ENCODE assay signal across 1 cellular context in the genomic region with DNA sequence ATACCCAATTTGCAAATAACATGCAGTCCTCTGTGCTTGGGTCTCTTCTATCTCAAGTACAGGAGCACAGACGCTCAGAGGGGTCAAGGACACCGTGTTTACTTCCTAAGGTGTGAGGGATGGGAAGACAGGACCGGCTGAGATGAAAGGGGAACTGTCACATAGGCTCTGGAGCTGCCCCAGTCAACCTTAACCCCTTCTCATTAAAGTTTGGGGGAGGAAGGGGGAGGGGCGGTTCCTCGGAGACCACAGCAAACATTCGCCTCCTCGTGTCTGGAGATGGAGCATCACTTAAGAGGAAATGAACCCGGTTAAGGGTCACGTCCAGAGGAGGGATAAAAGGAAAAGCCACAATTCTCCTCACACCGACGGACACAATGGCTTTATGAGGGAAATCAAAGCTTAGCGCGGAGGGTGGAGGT.
TF ChIP-seq lines count a peak whose summit lies in the region.

No MANE protein-coding gene starts in this region.

TF ChIP-seq in HepG2, 621 proteins besides CTCF, POLR2A, EP300 and RAD21 (continued from another document and continues in another):
- TF ChIP-seq JUND (CRISPR knock-in tag; IDR thresholded peaks at IDR 0.05) (0 out of 2 replicates have a peak, but pooled peaks have one; percentile 23), KAT2B (IDR thresholded peaks at IDR 0.05; ENCODE audit: borderline replicate concordance, low read depth, low read length) (no peak), ARID2 (CRISPR knock-in tag; IDR thresholded peaks at IDR 0.05; ENCODE audit: borderline replicate concordance) (no peak), ZNF367 (CRISPR knock-in tag; IDR thresholded peaks at IDR 0.05; ENCODE audit: borderline replicate concordance) (no peak), HDAC1 (CRISPR knock-in tag; IDR thresholded peaks at IDR 0.05) (peak; percentile 89), ZNF629 (CRISPR knock-in tag; conservative IDR thresholded peaks at IDR 0.05) (peak; percentile 4; the same call in 1 of the 2 replicates), ZNF501 (CRISPR knock-in tag; IDR thresholded peaks at IDR 0.05) (no peak), ZFP36L1 (CRISPR knock-in tag; IDR thresholded peaks at IDR 0.05) (no peak), ZNF253 (CRISPR knock-in tag; IDR thresholded peaks at IDR 0.05; ENCODE audit: borderline replicate concordance) (no peak), GATAD1 (CRISPR knock-in tag; IDR thresholded peaks at IDR 0.05) (no peak; the same call in none of the 2 replicates), ZNF562 (CRISPR knock-in tag; IDR thresholded peaks at IDR 0.05; ENCODE audit: borderline replicate concordance) (no peak), ZNF432 (CRISPR knock-in tag; IDR thresholded peaks at IDR 0.05; ENCODE audit: borderline replicate concordance) (no peak), SRSF9 (IDR thresholded peaks at IDR 0.05; ENCODE audit: borderline replicate concordance, insufficient read depth, low read depth, low read length, poor library complexity, severe bottlenecking) (no peak), SMC3 (IDR thresholded peaks at IDR 0.05; ENCODE audit: low read length) (no peak), ZNF282 (IDR thresholded peaks at IDR 0.05; ENCODE audit: partially characterized antibody) (no peak), SMARCC2 (IDR thresholded peaks at IDR 0.05) (no peak), SOX6 (IDR thresholded peaks at IDR 0.05) (no peak), SOX6 (CRISPR knock-in tag; IDR thresholded peaks at IDR 0.05) (peak; percentile 86), ZNF737 (CRISPR knock-in tag; IDR thresholded peaks at IDR 0.05; ENCODE audit: borderline replicate concordance) (no peak), POLR2AphosphoS2 (IDR thresholded peaks at IDR 0.05; ENCODE audit: low read depth, low read length) (no peak), MEIS1 (CRISPR knock-in tag; IDR thresholded peaks at IDR 0.05; ENCODE audit: borderline replicate concordance) (no peak; the same call in 1 of the 2 replicates), BHLHE40 (IDR thresholded peaks at IDR 0.05; ENCODE audit: low read length) (no peak), JDP2 (CRISPR knock-in tag; IDR thresholded peaks at IDR 0.05; ENCODE audit: borderline replicate concordance) (no peak), NFYC (CRISPR knock-in tag; IDR thresholded peaks at IDR 0.05) (no peak), ATAD3A (CRISPR knock-in tag; IDR thresholded peaks at IDR 0.05) (no peak), REXO4 (CRISPR knock-in tag; IDR thresholded peaks at IDR 0.05; ENCODE audit: borderline replicate concordance) (no peak), EZH2 (conservative IDR thresholded peaks at IDR 0.05; ENCODE audit: low read depth, low read length) (no peak), CEBPG (CRISPR knock-in tag; IDR thresholded peaks at IDR 0.05) (no peak), ZNF30 (CRISPR knock-in tag; IDR thresholded peaks at IDR 0.05) (no peak), ZNF124 (CRISPR knock-in tag; IDR thresholded peaks at IDR 0.05) (no peak), CEBPB (IDR thresholded peaks at IDR 0.05; ENCODE audit: borderline replicate concordance, low read depth, low read length) (no peak), ZEB1 (IDR thresholded peaks at IDR 0.05; ENCODE audit: insufficient replicate concordance, low read depth) (no peak), PRPF4 (IDR thresholded peaks at IDR 0.05; ENCODE audit: low read depth, low read length, poor library complexity, severe bottlenecking) (no peak), AGO1 (IDR thresholded peaks at IDR 0.05; ENCODE audit: low read depth, low read length, poor library complexity, severe bottlenecking) (no peak), SALL1 (CRISPR knock-in tag; IDR thresholded peaks at IDR 0.05) (peak; percentile 44; the same call in 1 of the 2 replicates), ZFP36L2 (CRISPR knock-in tag; IDR thresholded peaks at IDR 0.05) (no peak), HMGA1 (CRISPR knock-in tag; conservative IDR thresholded peaks at IDR 0.05) (no peak), ATRX (CRISPR knock-in tag; IDR thresholded peaks at IDR 0.05; ENCODE audit: borderline replicate concordance) (no peak), SOX5 (CRISPR knock-in tag; IDR thresholded peaks at IDR 0.05; ENCODE audit: borderline replicate concordance) (peak; percentile 28; the same call in 1 of the 2 replicates), RFX5 (IDR thresholded peaks at IDR 0.05; ENCODE audit: low read depth, low read length) (no peak), ZNF224 (CRISPR knock-in tag; IDR thresholded peaks at IDR 0.05) (no peak), XRCC5 (optimal IDR thresholded peaks at IDR 0.05; ENCODE audit: low read length) (no peak), SMARCE1 (IDR thresholded peaks at IDR 0.05; ENCODE audit: borderline replicate concordance) (no peak), ZFP82 (CRISPR knock-in tag; IDR thresholded peaks at IDR 0.05; ENCODE audit: borderline replicate concordance) (no peak), DNMT1 (CRISPR knock-in tag; IDR thresholded peaks at IDR 0.05) (no peak)
- TF ChIP-seq, protein P1, sequence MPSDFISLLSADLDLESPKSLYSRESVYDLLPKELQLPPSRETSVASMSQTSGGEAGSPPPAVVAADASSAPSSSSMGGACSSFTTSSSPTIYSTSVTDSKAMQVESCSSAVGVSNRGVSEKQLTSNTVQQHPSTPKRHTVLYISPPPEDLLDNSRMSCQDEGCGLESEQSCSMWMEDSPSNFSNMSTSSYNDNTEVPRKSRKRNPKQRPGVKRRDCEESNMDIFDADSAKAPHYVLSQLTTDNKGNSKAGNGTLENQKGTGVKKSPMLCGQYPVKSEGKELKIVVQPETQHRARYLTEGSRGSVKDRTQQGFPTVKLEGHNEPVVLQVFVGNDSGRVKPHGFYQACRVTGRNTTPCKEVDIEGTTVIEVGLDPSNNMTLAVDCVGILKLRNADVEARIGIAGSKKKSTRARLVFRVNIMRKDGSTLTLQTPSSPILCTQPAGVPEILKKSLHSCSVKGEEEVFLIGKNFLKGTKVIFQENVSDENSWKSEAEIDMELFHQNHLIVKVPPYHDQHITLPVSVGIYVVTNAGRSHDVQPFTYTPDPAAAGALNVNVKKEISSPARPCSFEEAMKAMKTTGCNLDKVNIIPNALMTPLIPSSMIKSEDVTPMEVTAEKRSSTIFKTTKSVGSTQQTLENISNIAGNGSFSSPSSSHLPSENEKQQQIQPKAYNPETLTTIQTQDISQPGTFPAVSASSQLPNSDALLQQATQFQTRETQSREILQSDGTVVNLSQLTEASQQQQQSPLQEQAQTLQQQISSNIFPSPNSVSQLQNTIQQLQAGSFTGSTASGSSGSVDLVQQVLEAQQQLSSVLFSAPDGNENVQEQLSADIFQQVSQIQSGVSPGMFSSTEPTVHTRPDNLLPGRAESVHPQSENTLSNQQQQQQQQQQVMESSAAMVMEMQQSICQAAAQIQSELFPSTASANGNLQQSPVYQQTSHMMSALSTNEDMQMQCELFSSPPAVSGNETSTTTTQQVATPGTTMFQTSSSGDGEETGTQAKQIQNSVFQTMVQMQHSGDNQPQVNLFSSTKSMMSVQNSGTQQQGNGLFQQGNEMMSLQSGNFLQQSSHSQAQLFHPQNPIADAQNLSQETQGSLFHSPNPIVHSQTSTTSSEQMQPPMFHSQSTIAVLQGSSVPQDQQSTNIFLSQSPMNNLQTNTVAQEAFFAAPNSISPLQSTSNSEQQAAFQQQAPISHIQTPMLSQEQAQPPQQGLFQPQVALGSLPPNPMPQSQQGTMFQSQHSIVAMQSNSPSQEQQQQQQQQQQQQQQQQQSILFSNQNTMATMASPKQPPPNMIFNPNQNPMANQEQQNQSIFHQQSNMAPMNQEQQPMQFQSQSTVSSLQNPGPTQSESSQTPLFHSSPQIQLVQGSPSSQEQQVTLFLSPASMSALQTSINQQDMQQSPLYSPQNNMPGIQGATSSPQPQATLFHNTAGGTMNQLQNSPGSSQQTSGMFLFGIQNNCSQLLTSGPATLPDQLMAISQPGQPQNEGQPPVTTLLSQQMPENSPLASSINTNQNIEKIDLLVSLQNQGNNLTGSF (CRISPR knock-in tag; IDR thresholded peaks at IDR 0.05): no peak
- TF ChIP-seq, protein P2, sequence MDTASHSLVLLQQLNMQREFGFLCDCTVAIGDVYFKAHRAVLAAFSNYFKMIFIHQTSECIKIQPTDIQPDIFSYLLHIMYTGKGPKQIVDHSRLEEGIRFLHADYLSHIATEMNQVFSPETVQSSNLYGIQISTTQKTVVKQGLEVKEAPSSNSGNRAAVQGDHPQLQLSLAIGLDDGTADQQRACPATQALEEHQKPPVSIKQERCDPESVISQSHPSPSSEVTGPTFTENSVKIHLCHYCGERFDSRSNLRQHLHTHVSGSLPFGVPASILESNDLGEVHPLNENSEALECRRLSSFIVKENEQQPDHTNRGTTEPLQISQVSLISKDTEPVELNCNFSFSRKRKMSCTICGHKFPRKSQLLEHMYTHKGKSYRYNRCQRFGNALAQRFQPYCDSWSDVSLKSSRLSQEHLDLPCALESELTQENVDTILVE (CRISPR knock-in tag; IDR thresholded peaks at IDR 0.05): 0 out of 2 replicates have a peak, but pooled peaks have one; percentile 47
- TF ChIP-seq, protein P3, sequence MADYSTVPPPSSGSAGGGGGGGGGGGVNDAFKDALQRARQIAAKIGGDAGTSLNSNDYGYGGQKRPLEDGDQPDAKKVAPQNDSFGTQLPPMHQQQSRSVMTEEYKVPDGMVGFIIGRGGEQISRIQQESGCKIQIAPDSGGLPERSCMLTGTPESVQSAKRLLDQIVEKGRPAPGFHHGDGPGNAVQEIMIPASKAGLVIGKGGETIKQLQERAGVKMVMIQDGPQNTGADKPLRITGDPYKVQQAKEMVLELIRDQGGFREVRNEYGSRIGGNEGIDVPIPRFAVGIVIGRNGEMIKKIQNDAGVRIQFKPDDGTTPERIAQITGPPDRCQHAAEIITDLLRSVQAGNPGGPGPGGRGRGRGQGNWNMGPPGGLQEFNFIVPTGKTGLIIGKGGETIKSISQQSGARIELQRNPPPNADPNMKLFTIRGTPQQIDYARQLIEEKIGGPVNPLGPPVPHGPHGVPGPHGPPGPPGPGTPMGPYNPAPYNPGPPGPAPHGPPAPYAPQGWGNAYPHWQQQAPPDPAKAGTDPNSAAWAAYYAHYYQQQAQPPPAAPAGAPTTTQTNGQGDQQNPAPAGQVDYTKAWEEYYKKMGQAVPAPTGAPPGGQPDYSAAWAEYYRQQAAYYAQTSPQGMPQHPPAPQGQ (CRISPR knock-in tag; IDR thresholded peaks at IDR 0.05; ENCODE audit: borderline replicate concordance): no peak
- TF ChIP-seq, protein P4, sequence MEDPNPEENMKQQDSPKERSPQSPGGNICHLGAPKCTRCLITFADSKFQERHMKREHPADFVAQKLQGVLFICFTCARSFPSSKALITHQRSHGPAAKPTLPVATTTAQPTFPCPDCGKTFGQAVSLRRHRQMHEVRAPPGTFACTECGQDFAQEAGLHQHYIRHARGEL (CRISPR knock-in tag; IDR thresholded peaks at IDR 0.05): no peak
- TF ChIP-seq, protein P5, sequence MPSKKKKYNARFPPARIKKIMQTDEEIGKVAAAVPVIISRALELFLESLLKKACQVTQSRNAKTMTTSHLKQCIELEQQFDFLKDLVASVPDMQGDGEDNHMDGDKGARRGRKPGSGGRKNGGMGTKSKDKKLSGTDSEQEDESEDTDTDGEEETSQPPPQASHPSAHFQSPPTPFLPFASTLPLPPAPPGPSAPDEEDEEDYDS (CRISPR knock-in tag; IDR thresholded peaks at IDR 0.05): peak; percentile 35; the same call in 1 of the 2 replicates
- TF ChIP-seq, protein P6, sequence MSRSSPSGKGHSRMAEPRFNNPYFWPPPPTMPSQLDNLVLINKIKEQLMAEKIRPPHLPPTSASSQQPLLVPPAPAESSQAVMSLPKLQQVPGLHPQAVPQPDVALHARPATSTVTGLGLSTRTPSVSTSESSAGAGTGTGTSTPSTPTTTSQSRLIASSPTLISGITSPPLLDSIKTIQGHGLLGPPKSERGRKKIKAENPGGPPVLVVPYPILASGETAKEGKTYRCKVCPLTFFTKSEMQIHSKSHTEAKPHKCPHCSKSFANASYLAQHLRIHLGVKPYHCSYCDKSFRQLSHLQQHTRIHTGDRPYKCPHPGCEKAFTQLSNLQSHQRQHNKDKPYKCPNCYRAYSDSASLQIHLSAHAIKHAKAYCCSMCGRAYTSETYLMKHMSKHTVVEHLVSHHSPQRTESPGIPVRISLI (CRISPR knock-in tag; IDR thresholded peaks at IDR 0.05; ENCODE audit: borderline replicate concordance): no peak
- TF ChIP-seq, protein P7, sequence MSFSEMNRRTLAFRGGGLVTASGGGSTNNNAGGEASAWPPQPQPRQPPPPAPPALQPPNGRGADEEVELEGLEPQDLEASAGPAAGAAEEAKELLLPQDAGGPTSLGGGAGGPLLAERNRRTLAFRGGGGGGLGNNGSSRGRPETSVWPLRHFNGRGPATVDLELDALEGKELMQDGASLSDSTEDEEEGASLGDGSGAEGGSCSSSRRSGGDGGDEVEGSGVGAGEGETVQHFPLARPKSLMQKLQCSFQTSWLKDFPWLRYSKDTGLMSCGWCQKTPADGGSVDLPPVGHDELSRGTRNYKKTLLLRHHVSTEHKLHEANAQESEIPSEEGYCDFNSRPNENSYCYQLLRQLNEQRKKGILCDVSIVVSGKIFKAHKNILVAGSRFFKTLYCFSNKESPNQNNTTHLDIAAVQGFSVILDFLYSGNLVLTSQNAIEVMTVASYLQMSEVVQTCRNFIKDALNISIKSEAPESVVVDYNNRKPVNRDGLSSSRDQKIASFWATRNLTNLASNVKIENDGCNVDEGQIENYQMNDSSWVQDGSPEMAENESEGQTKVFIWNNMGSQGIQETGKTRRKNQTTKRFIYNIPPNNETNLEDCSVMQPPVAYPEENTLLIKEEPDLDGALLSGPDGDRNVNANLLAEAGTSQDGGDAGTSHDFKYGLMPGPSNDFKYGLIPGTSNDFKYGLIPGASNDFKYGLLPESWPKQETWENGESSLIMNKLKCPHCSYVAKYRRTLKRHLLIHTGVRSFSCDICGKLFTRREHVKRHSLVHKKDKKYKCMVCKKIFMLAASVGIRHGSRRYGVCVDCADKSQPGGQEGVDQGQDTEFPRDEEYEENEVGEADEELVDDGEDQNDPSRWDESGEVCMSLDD (CRISPR knock-in tag; IDR thresholded peaks at IDR 0.05; ENCODE audit: borderline replicate concordance): no peak
- TF ChIP-seq, protein P8, sequence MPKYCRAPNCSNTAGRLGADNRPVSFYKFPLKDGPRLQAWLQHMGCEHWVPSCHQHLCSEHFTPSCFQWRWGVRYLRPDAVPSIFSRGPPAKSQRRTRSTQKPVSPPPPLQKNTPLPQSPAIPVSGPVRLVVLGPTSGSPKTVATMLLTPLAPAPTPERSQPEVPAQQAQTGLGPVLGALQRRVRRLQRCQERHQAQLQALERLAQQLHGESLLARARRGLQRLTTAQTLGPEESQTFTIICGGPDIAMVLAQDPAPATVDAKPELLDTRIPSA (CRISPR knock-in tag; IDR thresholded peaks at IDR 0.05; ENCODE audit: borderline replicate concordance): no peak
- TF ChIP-seq, protein P9, sequence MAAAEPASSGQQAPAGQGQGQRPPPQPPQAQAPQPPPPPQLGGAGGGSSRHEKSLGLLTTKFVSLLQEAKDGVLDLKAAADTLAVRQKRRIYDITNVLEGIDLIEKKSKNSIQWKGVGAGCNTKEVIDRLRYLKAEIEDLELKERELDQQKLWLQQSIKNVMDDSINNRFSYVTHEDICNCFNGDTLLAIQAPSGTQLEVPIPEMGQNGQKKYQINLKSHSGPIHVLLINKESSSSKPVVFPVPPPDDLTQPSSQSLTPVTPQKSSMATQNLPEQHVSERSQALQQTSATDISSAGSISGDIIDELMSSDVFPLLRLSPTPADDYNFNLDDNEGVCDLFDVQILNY (CRISPR knock-in tag; conservative IDR thresholded peaks at IDR 0.05): no peak
- TF ChIP-seq, protein P10, sequence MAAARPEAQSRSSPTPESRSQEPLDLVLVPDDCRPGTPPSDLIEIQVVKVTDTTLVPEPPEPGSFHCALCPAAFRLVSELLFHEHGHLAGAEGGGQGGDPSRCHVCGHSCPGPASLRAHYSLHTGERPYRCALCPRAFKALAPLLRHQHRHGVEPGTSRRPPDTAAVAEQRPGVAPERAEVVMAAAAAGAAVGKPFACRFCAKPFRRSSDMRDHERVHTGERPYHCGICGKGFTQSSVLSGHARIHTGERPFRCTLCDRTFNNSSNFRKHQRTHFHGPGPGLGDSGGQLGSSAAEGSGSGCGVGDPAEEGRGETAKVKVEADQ (CRISPR knock-in tag; IDR thresholded peaks at IDR 0.05; ENCODE audit: borderline replicate concordance): 0 out of 2 replicates have a peak, but pooled peaks have one; percentile 6
